Comparison of ENCODE assay signal across 1 cellular context in the genomic region with DNA sequence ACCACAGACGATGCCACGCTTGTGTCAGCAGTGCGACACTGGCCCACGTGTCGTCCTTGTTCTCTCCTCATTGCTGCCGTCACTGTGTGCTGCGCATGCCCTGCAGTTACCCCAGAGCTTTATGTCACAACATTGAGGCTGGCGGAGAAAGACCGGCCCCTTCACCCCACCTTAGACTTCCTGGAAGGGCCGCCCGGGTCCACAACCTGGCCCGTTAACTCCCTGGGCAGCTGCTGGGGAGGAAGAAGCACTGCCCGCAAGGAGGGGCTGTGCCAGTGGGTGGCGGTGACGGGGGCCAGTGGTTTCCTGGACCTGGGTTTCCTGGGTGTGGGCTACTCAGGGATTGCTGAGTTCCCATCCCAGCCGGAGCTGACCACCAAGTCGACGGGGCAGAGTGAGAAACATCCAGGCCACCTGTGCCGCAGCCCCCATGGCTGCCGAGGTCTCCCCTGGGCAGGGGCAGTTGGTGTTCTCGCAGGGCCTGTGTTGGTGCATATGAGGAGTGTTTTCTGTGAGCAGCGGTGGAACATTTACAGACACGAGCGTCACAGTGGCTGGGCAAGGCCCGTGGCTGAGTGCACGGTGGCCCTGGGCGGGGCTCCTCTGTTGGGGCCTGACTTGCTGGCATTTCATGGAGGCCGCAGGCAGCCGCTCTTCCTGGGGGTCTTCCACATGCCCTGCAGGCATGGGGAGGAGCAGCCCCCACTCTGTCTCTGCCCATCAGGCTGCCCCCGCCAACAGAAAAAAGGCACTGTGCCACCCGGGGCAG.
TF ChIP-seq lines count a peak whose summit lies in the region.

No MANE protein-coding gene starts in this region.

TF ChIP-seq in H1, 55 proteins besides CTCF, POLR2A, EP300 and RAD21:
- TF ChIP-seq, protein P1, sequence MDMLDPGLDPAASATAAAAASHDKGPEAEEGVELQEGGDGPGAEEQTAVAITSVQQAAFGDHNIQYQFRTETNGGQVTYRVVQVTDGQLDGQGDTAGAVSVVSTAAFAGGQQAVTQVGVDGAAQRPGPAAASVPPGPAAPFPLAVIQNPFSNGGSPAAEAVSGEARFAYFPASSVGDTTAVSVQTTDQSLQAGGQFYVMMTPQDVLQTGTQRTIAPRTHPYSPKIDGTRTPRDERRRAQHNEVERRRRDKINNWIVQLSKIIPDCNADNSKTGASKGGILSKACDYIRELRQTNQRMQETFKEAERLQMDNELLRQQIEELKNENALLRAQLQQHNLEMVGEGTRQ (IDR thresholded peaks at IDR 0.05; ENCODE audit: low read length): no peak
- no peak for TF ChIP-seq TCF12 (IDR thresholded peaks at IDR 0.05; ENCODE audit: low read depth, low read length)
- TF ChIP-seq FOSL1 (IDR thresholded peaks at IDR 0.05; ENCODE audit: insufficient read depth, low read depth, low read length): no peak
- no peak for TF ChIP-seq RBBP5 (IDR thresholded peaks at IDR 0.05; ENCODE audit: borderline replicate concordance, low read depth, low read length)
- TF ChIP-seq EGR1 (IDR thresholded peaks at IDR 0.05; ENCODE audit: borderline replicate concordance, low read depth, low read length): no peak
- TF ChIP-seq SP4 (IDR thresholded peaks at IDR 0.05; ENCODE audit: low read length): no peak
- TF ChIP-seq, protein P2, sequence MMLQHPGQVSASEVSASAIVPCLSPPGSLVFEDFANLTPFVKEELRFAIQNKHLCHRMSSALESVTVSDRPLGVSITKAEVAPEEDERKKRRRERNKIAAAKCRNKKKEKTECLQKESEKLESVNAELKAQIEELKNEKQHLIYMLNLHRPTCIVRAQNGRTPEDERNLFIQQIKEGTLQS (IDR thresholded peaks at IDR 0.05; ENCODE audit: insufficient read depth, low read depth, low read length): no peak
- no peak for TF ChIP-seq NRF1 (IDR thresholded peaks at IDR 0.05; ENCODE audit: low read depth, low read length)
- no peak for TF ChIP-seq TEAD4 (IDR thresholded peaks at IDR 0.05; ENCODE audit: low read depth, low read length)
- no peak for TF ChIP-seq CTBP2 (IDR thresholded peaks at IDR 0.05; ENCODE audit: borderline replicate concordance, insufficient read depth, insufficient read length, low read length)
- no peak for TF ChIP-seq SAP30 (IDR thresholded peaks at IDR 0.05; ENCODE audit: insufficient read depth, insufficient replicate concordance, low read length)
- TF ChIP-seq, protein P3, sequence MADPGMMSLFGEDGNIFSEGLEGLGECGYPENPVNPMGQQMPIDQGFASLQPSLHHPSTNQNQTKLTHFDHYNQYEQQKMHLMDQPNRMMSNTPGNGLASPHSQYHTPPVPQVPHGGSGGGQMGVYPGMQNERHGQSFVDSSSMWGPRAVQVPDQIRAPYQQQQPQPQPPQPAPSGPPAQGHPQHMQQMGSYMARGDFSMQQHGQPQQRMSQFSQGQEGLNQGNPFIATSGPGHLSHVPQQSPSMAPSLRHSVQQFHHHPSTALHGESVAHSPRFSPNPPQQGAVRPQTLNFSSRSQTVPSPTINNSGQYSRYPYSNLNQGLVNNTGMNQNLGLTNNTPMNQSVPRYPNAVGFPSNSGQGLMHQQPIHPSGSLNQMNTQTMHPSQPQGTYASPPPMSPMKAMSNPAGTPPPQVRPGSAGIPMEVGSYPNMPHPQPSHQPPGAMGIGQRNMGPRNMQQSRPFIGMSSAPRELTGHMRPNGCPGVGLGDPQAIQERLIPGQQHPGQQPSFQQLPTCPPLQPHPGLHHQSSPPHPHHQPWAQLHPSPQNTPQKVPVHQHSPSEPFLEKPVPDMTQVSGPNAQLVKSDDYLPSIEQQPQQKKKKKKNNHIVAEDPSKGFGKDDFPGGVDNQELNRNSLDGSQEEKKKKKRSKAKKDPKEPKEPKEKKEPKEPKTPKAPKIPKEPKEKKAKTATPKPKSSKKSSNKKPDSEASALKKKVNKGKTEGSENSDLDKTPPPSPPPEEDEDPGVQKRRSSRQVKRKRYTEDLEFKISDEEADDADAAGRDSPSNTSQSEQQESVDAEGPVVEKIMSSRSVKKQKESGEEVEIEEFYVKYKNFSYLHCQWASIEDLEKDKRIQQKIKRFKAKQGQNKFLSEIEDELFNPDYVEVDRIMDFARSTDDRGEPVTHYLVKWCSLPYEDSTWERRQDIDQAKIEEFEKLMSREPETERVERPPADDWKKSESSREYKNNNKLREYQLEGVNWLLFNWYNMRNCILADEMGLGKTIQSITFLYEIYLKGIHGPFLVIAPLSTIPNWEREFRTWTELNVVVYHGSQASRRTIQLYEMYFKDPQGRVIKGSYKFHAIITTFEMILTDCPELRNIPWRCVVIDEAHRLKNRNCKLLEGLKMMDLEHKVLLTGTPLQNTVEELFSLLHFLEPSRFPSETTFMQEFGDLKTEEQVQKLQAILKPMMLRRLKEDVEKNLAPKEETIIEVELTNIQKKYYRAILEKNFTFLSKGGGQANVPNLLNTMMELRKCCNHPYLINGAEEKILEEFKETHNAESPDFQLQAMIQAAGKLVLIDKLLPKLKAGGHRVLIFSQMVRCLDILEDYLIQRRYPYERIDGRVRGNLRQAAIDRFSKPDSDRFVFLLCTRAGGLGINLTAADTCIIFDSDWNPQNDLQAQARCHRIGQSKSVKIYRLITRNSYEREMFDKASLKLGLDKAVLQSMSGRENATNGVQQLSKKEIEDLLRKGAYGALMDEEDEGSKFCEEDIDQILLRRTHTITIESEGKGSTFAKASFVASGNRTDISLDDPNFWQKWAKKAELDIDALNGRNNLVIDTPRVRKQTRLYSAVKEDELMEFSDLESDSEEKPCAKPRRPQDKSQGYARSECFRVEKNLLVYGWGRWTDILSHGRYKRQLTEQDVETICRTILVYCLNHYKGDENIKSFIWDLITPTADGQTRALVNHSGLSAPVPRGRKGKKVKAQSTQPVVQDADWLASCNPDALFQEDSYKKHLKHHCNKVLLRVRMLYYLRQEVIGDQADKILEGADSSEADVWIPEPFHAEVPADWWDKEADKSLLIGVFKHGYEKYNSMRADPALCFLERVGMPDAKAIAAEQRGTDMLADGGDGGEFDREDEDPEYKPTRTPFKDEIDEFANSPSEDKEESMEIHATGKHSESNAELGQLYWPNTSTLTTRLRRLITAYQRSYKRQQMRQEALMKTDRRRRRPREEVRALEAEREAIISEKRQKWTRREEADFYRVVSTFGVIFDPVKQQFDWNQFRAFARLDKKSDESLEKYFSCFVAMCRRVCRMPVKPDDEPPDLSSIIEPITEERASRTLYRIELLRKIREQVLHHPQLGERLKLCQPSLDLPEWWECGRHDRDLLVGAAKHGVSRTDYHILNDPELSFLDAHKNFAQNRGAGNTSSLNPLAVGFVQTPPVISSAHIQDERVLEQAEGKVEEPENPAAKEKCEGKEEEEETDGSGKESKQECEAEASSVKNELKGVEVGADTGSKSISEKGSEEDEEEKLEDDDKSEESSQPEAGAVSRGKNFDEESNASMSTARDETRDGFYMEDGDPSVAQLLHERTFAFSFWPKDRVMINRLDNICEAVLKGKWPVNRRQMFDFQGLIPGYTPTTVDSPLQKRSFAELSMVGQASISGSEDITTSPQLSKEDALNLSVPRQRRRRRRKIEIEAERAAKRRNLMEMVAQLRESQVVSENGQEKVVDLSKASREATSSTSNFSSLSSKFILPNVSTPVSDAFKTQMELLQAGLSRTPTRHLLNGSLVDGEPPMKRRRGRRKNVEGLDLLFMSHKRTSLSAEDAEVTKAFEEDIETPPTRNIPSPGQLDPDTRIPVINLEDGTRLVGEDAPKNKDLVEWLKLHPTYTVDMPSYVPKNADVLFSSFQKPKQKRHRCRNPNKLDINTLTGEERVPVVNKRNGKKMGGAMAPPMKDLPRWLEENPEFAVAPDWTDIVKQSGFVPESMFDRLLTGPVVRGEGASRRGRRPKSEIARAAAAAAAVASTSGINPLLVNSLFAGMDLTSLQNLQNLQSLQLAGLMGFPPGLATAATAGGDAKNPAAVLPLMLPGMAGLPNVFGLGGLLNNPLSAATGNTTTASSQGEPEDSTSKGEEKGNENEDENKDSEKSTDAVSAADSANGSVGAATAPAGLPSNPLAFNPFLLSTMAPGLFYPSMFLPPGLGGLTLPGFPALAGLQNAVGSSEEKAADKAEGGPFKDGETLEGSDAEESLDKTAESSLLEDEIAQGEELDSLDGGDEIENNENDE (IDR thresholded peaks at IDR 0.05; ENCODE audit: insufficient replicate concordance, low read length): no peak
- TF ChIP-seq TAF1 (IDR thresholded peaks at IDR 0.05; ENCODE audit: low read depth, low read length): no peak
- TF ChIP-seq CHD2 (IDR thresholded peaks at IDR 0.05; ENCODE audit: low read length): no peak
- TF ChIP-seq ASH2L (IDR thresholded peaks at IDR 0.05; ENCODE audit: low read length): no peak
